ENCODE assay signal across 18 cellular contexts in genomic region chr3:45557886-45558285, GRCh38. TPM values are rescaled to one million over a fixed set of nuclear protein-coding genes. Genes with fewer than 3 reads are reported as not detected.
A peak's percentile ranks its signal among the peaks of the same experiment; 100 is the strongest.
DNase-seq lines count a peak whose midpoint lies in the region; ATAC-seq and TF ChIP-seq lines count a peak whose summit lies in the region.
"Had no signal": no experiment of that assay in that cellular context is flagged by ENCODE, and none has a peak within 500 bp of the region (broad histone marks: within the 10 kb centered on the region; RNA-seq: fewer than 3 reads in every experiment).

No MANE protein-coding gene starts in this region.

- intact Hi-C loops in IMR-90 (cut with micrococcal nuclease) = no loop called here
- intact Hi-C loops in gastrocnemius medialis (cut with DNase I; ENCODE audit: low total_unique reads) = loop anchor here (10.0 kb wide), 2 partner anchors 437 to 1007 kb away; partner anchors contain the start of genes FYCO1 and LRRC2

- WGBS in IMR-90 (ENCODE audit: extremely low coverage in 2 of 2, insufficient read length in 1 of 2), 2 experiments = no CpG with 5 or more reads among the region's 6 CpGs
- WGBS in mesenchymal stem cell = 90% methylated on average over 3 of the region's 6 CpGs

- TF ChIP-seq CTCF in IMR-90 (conservative IDR thresholded peaks at IDR 0.05; ENCODE audit: low read depth, low read length) = no peak
- TF ChIP-seq CTCF in gastrocnemius medialis (IDR thresholded peaks at IDR 0.05 in 4 of 5, conservative IDR thresholded peaks at IDR 0.05 in 1 of 5) = no peak

- H2BK5ac ChIP-seq in IMR-90 (ENCODE audit: low read depth, low read length, poor library complexity, severe bottlenecking) = no peak overlapping the region
- no peak overlapping the region for H2BK5ac ChIP-seq in mesenchymal stem cell (ENCODE audit: low read depth, low read length, poor library complexity, severe bottlenecking)

- H3K4me2 ChIP-seq in IMR-90 (ENCODE audit: low read depth, low read length) = no peak overlapping the region
- H3K4me2 ChIP-seq in mesenchymal stem cell (ENCODE audit: low read length, poor library complexity, severe bottlenecking) = no peak overlapping the region

- no peaks in the 10 kb centered on the region for H3K9me3 ChIP-seq in IMR-90 (ENCODE audit: control insufficient read depth, insufficient read depth, low read length)
- peaks cover 13% of the 10 kb centered on the region for H3K9me3 ChIP-seq in mesenchymal stem cell (ENCODE audit: control insufficient read depth, low read length)
- no peaks in the 10 kb centered on the region for H3K9me3 ChIP-seq in gastrocnemius medialis
- H3K9me3 ChIP-seq: BE2C, HAP-1 had no signal

- H2AK5ac ChIP-seq in IMR-90 (ENCODE audit: low read depth, low read length) = peak overlapping the region; percentile 10
- H2AK5ac ChIP-seq in mesenchymal stem cell (ENCODE audit: low read length, severe bottlenecking) = no peak overlapping the region

- H4K20me1 ChIP-seq in IMR-90 (ENCODE audit: insufficient read depth, low read length) = no peaks in the 10 kb centered on the region

- H3K9me1 ChIP-seq in IMR-90 (ENCODE audit: insufficient read depth, low read length) = peaks cover 16% of the 10 kb centered on the region

- no peak overlapping the region for H2BK12ac ChIP-seq in mesenchymal stem cell (ENCODE audit: low read length in 2 of 2)

- H3K4ac ChIP-seq in IMR-90 (ENCODE audit: low read depth, low read length) (no peak overlapping the region), mesenchymal stem cell (ENCODE audit: low read depth in 1 of 2, low read length in 2 of 2) (no peak overlapping the region)

- H2AFZ ChIP-seq in IMR-90 (replicated peaks; ENCODE audit: low read length, poor library complexity) (peak overlapping the region; percentile 23), mesenchymal stem cell (ENCODE audit: low read depth, low read length) (no peak overlapping the region)

- H2BK120ac ChIP-seq in IMR-90 (ENCODE audit: low read depth, low read length) (no peak overlapping the region; the same call in 1 of the 2 replicates), mesenchymal stem cell (ENCODE audit: low read depth, low read length) (no peak overlapping the region)

- no peak overlapping the region for H3K9ac ChIP-seq in IMR-90 (ENCODE audit: low read depth, low read length)
- no peak overlapping the region for H3K9ac ChIP-seq in mesenchymal stem cell (ENCODE audit: low read length)

- H4K8ac ChIP-seq in IMR-90 (ENCODE audit: low read depth in 2 of 2, low read length in 2 of 2) = no peak overlapping the region; a peak in 1 of 4 replicates
- no peak overlapping the region for H4K8ac ChIP-seq in mesenchymal stem cell (ENCODE audit: low read length)

- CTCF ChIA-PET in IMR-90 (lab: Yijun Ruan, JAX) = no interaction called here

- no peak for TF ChIP-seq RAD21 in IMR-90 (IDR thresholded peaks at IDR 0.05; ENCODE audit: low read length)

- no peaks in the 10 kb centered on the region for H3K36me3 ChIP-seq in IMR-90 (ENCODE audit: control insufficient read depth, insufficient read depth, low read length)
- no peaks in the 10 kb centered on the region for H3K36me3 ChIP-seq in mesenchymal stem cell (ENCODE audit: control insufficient read depth in 1 of 2, insufficient read depth in 2 of 2, low read depth in 1 of 2, low read length in 2 of 2)
- H3K36me3 ChIP-seq in gastrocnemius medialis = no peaks in the 10 kb centered on the region
- H3K36me3 ChIP-seq: BE2C, HAP-1 had no signal

- dilution Hi-C loops in IMR-90 (cut with HindIII; ENCODE audit: low sequenced_read_pairs, unreplicated experiment) = no loop called here

- H3K27ac ChIP-seq in IMR-90 (ENCODE audit: insufficient read depth, low read length) (no peak overlapping the region), mesenchymal stem cell (ENCODE audit: low read length, poor library complexity, severe bottlenecking) (no peak overlapping the region), gastrocnemius medialis (peak overlapping the region; percentile 93 to 98 (median 94))

- in situ Hi-C loops in IMR-90 (cut with MboI; ENCODE audit: low sequenced_read_pairs) (no loop called here), gastrocnemius medialis (cut with MboI; ENCODE audit: low sequenced_read_pairs in 4 of 4) (loop anchor here in 1 of 4 donors (5.0 kb wide), 1 partner anchor 39 kb away; no protein-coding TSS in a partner anchor)

- H4K91ac ChIP-seq in IMR-90 (ENCODE audit: insufficient read depth, low read depth, low read length) (no peak overlapping the region; the same call in 1 of the 2 replicates), mesenchymal stem cell (ENCODE audit: low read length) (no peak overlapping the region)

- H2AK9ac ChIP-seq in IMR-90 (replicated peaks; ENCODE audit: low read depth, low read length, poor library complexity) = no peak overlapping the region

- H3K14ac ChIP-seq in IMR-90 (replicated peaks; ENCODE audit: low read depth, low read length) (no peak overlapping the region), mesenchymal stem cell (ENCODE audit: low read length in 2 of 2) (no peak overlapping the region)

- H3K4me3 ChIP-seq in IMR-90 (ENCODE audit: insufficient read depth, low read depth, low read length) (no peak overlapping the region), mesenchymal stem cell (ENCODE audit: insufficient read depth in 1 of 2, low read depth in 1 of 2, low read length in 2 of 2) (no peak overlapping the region), gastrocnemius medialis (no peak overlapping the region)
- H3K4me3 ChIP-seq: HAP-1 had no signal

- no TSS peak for BruUV-seq in IMR-90 (replicated peaks; lab: Mats Ljungman, UMichigan)

- H3K18ac ChIP-seq in IMR-90 (ENCODE audit: low read depth, low read length) = no peak overlapping the region
- H3K18ac ChIP-seq in mesenchymal stem cell (ENCODE audit: low read depth in 1 of 2, low read length in 2 of 2) = no peak overlapping the region

- peak; percentile 8 for DNase-seq in ELR (ENCODE audit: low read depth)
- DNase-seq in IMR-90 = no peak
- no peak for DNase-seq in mesenchymal stem cell
- DNase-seq in gastrocnemius medialis = no peak
- DNase-seq in NCI-H526 treated with DMSO at 0.1 percent for 48 hours (lab: John Stamatoyannopoulos, UW) = no peak
- DNase-seq in germinal center (ENCODE audit: low spot score) = no peak
- DNase-seq: ACHN; BE2C; C1 segment of cervical spinal cord; CD4-positive, CD25-positive, alpha-beta regulatory T cell; CD8-positive, alpha-beta memory T cell; COR-L47; DMS 273 treated with DMSO at 0.1 percent for 48 hours; DMS53; DND-41; EL had no signal

- no peak overlapping the region; the same call in 1 of the 2 replicates for H4K5ac ChIP-seq in IMR-90 (ENCODE audit: low read depth, low read length)

- TF ChIP-seq POLR2A in IMR-90 (IDR thresholded peaks at IDR 0.05; ENCODE audit: low read depth, low read length) (no peak), gastrocnemius medialis (IDR thresholded peaks at IDR 0.05) (no peak)

- no peak overlapping the region for H2BK20ac ChIP-seq in IMR-90 (ENCODE audit: low read depth, low read length)

- POLR2A ChIA-PET in IMR-90 (lab: Charles Lee; ENCODE audit: unreplicated experiment) = no interaction called here

- no peak overlapping the region for H3K56ac ChIP-seq in IMR-90 (ENCODE audit: extremely low read depth, insufficient read depth, low read length)

- no peak overlapping the region for H3K23ac ChIP-seq in IMR-90 (ENCODE audit: low read depth, low read length)
- no peak overlapping the region for H3K23ac ChIP-seq in mesenchymal stem cell (ENCODE audit: low read length in 2 of 2)

- peak overlapping the region; percentile 34; the same call in 2 of the 3 replicates for H2BK15ac ChIP-seq in IMR-90 (ENCODE audit: low read depth, low read length)
- peak overlapping the region; percentile 15 for H2BK15ac ChIP-seq in mesenchymal stem cell (ENCODE audit: low read depth, poor library complexity, severe bottlenecking)

- ATAC-seq in IMR-90 (ENCODE audit: low read depth) (no peak), gastrocnemius medialis (no peak), HG03045 (IDR thresholded peaks at IDR 0.05; ENCODE audit: unreplicated experiment) (no peak)

- H3K27me3 ChIP-seq in IMR-90 (ENCODE audit: control insufficient read depth, insufficient read depth, low read length) = no peaks in the 10 kb centered on the region
- no peaks in the 10 kb centered on the region for H3K27me3 ChIP-seq in mesenchymal stem cell (ENCODE audit: control insufficient read depth in 1 of 2, insufficient read depth in 1 of 2, low read length in 2 of 2)
- no peaks in the 10 kb centered on the region for H3K27me3 ChIP-seq in gastrocnemius medialis
- H3K27me3 ChIP-seq: BE2C had no signal

- H3K4me1 ChIP-seq in IMR-90 (ENCODE audit: control insufficient read depth, insufficient read depth, low read length) = peaks cover 26% of the 10 kb centered on the region
- H3K4me1 ChIP-seq in mesenchymal stem cell (ENCODE audit: control insufficient read depth, insufficient read depth, low read depth, low read length) = peaks cover 18% of the 10 kb centered on the region
- H3K4me1 ChIP-seq in gastrocnemius medialis = peaks cover 79 to 81% of the 10 kb centered on the region in 2 donors
- H3K4me1 ChIP-seq: HAP-1 had no signal

- H3K79me1 ChIP-seq in IMR-90 (ENCODE audit: low read depth in 1 of 2, low read length in 2 of 2) (0 out of 4 replicates have a peak, but pooled peaks cover 0 to 3% of the 10 kb centered on the region in 2 experiments), mesenchymal stem cell (replicated peaks; ENCODE audit: low read length, poor library complexity, severe bottlenecking) (no peaks in the 10 kb centered on the region)

TF ChIP-seq in IMR-90, 13 proteins besides CTCF, POLR2A, EP300 and RAD21 (continues in another document):
- TF ChIP-seq MXI1 (IDR thresholded peaks at IDR 0.05; ENCODE audit: borderline replicate concordance, low read depth, low read length) (no peak), NFE2L2 (IDR thresholded peaks at IDR 0.05; ENCODE audit: low read depth, low read length) (no peak), FOS (IDR thresholded peaks at IDR 0.05; ENCODE audit: low read depth, low read length) (no peak), CHD1 (IDR thresholded peaks at IDR 0.05; ENCODE audit: low read depth, low read length) (no peak), MAZ (IDR thresholded peaks at IDR 0.05; ENCODE audit: borderline replicate concordance, low read depth, low read length) (no peak), SMC3 (IDR thresholded peaks at IDR 0.05; ENCODE audit: low read depth, low read length) (no peak), RFX5 (IDR thresholded peaks at IDR 0.05; ENCODE audit: low read depth, low read length) (no peak), MAFK (IDR thresholded peaks at IDR 0.05; ENCODE audit: low read depth, low read length) (no peak), BHLHE40 (IDR thresholded peaks at IDR 0.05; ENCODE audit: low read depth, low read length) (no peak), RCOR1 (IDR thresholded peaks at IDR 0.05; ENCODE audit: insufficient replicate concordance, low read length) (no peak), CEBPB (IDR thresholded peaks at IDR 0.05; ENCODE audit: low read depth, low read length) (no peak)

RNA-seq across cellular contexts. Expression of gene LIMD1, which starts 36.7 kb away (rescaled TPM):
- total RNA-seq in IMR-90 (2012; rRNA removed) (21.5 and 22.5 TPM in 2 replicates), gastrocnemius medialis (10 to 100 TPM; 19.3 to 56.6 (median 27.1) TPM)
- 20.5 and 20.9 TPM in 2 replicates for polyA plus RNA-seq in IMR-90 (2012; rRNA removed)
- polyA plus RNA-seq in IMR-90 (2012; cell fraction: cytosol; rRNA removed) = 12.3 and 13.9 TPM in 2 replicates
- 52.7 and 53.0 TPM in 2 replicates for polyA plus RNA-seq in IMR-90 (2012; cell fraction: nucleus; rRNA removed; ENCODE audit: low replicate concordance)
- polyA plus RNA-seq in mesenchymal stem cell (2013, experiment 1 of 2) = 9.4 TPM
- 8.4 TPM for polyA plus RNA-seq in mesenchymal stem cell (2013, experiment 2 of 2)

Comparison
In these comparisons a context has a peak if more than half of its experiments do, and no peak if none do; other contexts are left out.
1. H3K27ac ChIP-seq: peak in gastrocnemius medialis (4 of 4); none in IMR-90 (single experiment) and mesenchymal stem cell (single experiment).